In the genomic region with DNA sequence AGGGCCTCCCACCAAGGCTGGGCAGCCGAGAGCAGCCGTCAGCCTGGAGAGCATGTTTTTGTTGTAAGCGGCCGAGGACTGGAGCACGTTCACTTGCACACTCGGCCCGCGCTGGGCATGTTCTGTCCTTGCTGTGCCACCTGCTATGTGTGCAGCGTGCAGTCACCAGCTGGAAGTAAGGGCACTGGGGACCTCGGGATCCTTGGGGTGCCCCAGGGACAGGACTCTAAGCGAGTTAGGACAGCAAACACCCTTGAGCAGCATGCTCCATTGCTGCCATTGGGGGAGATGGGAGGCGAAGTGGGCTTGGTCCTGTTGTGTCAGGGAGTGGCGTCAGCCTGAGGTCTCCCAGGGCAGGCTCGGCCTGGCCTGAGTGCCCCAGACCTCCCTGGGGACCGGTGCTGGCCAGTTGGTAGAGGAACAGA, we compare ENCODE assay signal across 17 cellular contexts. TPM values are rescaled to one million over a fixed set of nuclear protein-coding genes. Genes with fewer than 3 reads are reported as not detected.
A peak's percentile ranks its signal among the peaks of the same experiment; 100 is the strongest.
DNase-seq lines count a peak whose midpoint lies in the region; ATAC-seq and TF ChIP-seq lines count a peak whose summit lies in the region.
"Had no signal": no experiment of that assay in that cellular context is flagged by ENCODE, and none has a peak within 500 bp of the region (broad histone marks: within the 10 kb centered on the region; RNA-seq: fewer than 3 reads in every experiment).

No MANE protein-coding gene starts in this region.

- H3K4me1 Mint-ChIP-seq in stimulated activated naive CD8-positive, alpha-beta T cell treated with anti-CD3 and anti-CD28 coated beads, Interleukin-15, Interleukin-2, amounts not matched to agents 100 ng/mL and 50 ng/mL, for 24 hours (ENCODE audit: low read depth), result no peaks in the 10 kb centered on the region
- peaks cover 18% of the 10 kb centered on the region for H3K4me1 Mint-ChIP-seq in activated T-helper 2 cell treated with anti-CD3 and anti-CD28 coated beads, Interferon-gamma antibody, Interleukin-2, Interleukin-4, amounts not matched to agents 10 μg/mL and 5 μg/mL and 100 μg/mL, durations not matched to agents 14 hours and 24 hours and 36 hours (ENCODE audit: low read depth)
- H3K4me1 Mint-ChIP-seq in natural killer cell, result peaks cover 37 to 41% of the 10 kb centered on the region in 2 donors

- H3K9me3 Mint-ChIP-seq in stimulated activated naive CD8-positive, alpha-beta T cell treated with anti-CD3 and anti-CD28 coated beads, Interleukin-15, Interleukin-2, amounts not matched to agents 100 ng/mL and 50 ng/mL, for 24 hours, result no peaks in the 10 kb centered on the region
- no peaks in the 10 kb centered on the region for H3K9me3 Mint-ChIP-seq in activated T-helper 2 cell treated with anti-CD3 and anti-CD28 coated beads, Interferon-gamma antibody, Interleukin-2, Interleukin-4, amounts not matched to agents 10 μg/mL and 5 μg/mL and 100 μg/mL, durations not matched to agents 14 hours and 24 hours and 36 hours
- H3K9me3 Mint-ChIP-seq in natural killer cell, result peaks cover 4 to 6% of the 10 kb centered on the region in 2 donors
- H3K9me3 Mint-ChIP-seq: activated naive CD8-positive, alpha-beta T cell treated with anti-CD3 and anti-CD28 coated beads, Interleukin-2, amount 10 ng/mL, durations not matched to agents 7 days and 5 days; T-cell had no signal

- TF ChIP-seq CTCF in natural killer cell (IDR thresholded peaks at IDR 0.05), result no peak

- ATAC-seq in stimulated activated naive CD8-positive, alpha-beta T cell treated with anti-CD3 and anti-CD28 coated beads, Interleukin-15, Interleukin-2, amounts not matched to agents 100 U/mL and 50 U/mL, for 24 hours, result no peak
- ATAC-seq in natural killer cell (no peak), GM21423 (IDR thresholded peaks at IDR 0.05; ENCODE audit: unreplicated experiment) (no peak), GM19023 (IDR thresholded peaks at IDR 0.05; ENCODE audit: unreplicated experiment) (no peak), GM21381 (IDR thresholded peaks at IDR 0.05; ENCODE audit: unreplicated experiment) (no peak)
- ATAC-seq: left ventricle myocardium superior, T-cell had no signal

- peaks cover 68% of the 10 kb centered on the region for H3K36me3 Mint-ChIP-seq in stimulated activated naive CD8-positive, alpha-beta T cell treated with anti-CD3 and anti-CD28 coated beads, Interleukin-15, Interleukin-2, amounts not matched to agents 100 ng/mL and 50 ng/mL, for 24 hours (ENCODE audit: low read depth)
- peaks cover 68% of the 10 kb centered on the region for H3K36me3 Mint-ChIP-seq in activated T-helper 2 cell treated with anti-CD3 and anti-CD28 coated beads, Interferon-gamma antibody, Interleukin-2, Interleukin-4, amounts not matched to agents 10 μg/mL and 5 μg/mL and 100 μg/mL, durations not matched to agents 14 hours and 24 hours and 36 hours (ENCODE audit: low read depth)
- H3K36me3 Mint-ChIP-seq in natural killer cell, result peaks cover 14% of the 10 kb centered on the region

- H3K27ac Mint-ChIP-seq in stimulated activated naive CD8-positive, alpha-beta T cell treated with anti-CD3 and anti-CD28 coated beads, Interleukin-15, Interleukin-2, amounts not matched to agents 100 ng/mL and 50 ng/mL, for 24 hours, result peak overlapping the region; percentile 10
- H3K27ac Mint-ChIP-seq in activated T-helper 2 cell treated with anti-CD3 and anti-CD28 coated beads, Interferon-gamma antibody, Interleukin-2, Interleukin-4, amounts not matched to agents 10 μg/mL and 5 μg/mL and 100 μg/mL, durations not matched to agents 14 hours and 24 hours and 36 hours, result peak overlapping the region; percentile 35
- H3K27ac Mint-ChIP-seq in natural killer cell, result peak overlapping the region; percentile 82 to 90

- intact Hi-C loops in activated T-helper 2 cell treated with anti-CD3 and anti-CD28 coated beads, Interferon-gamma antibody, Interleukin-2, Interleukin-4, amounts not matched to agents 10 μg/mL and 5 μg/mL and 100 μg/mL, durations not matched to agents 14 hours and 24 hours and 36 hours (cut with micrococcal nuclease), result no loop called here
- intact Hi-C loops in natural killer cell (cut with micrococcal nuclease), result no loop called here

- DNase-seq in stimulated activated naive CD8-positive, alpha-beta T cell treated with anti-CD3 and anti-CD28 coated beads, Interleukin-15, Interleukin-2, amounts not matched to agents 100 U/mL and 50 U/mL, for 24 hours, result no peak
- DNase-seq in activated T-helper 2 cell treated with anti-CD3 and anti-CD28 coated beads, Interferon-gamma antibody, Interleukin-2, Interleukin-4, amounts not matched to agents 10 μg/mL and 5 μg/mL and 100 μg/mL, durations not matched to agents 14 hours and 24 hours and 36 hours (ENCODE audit: low spot score), result no peak
- DNase-seq in natural killer cell, result no peak
- DNase-seq in NK-92 (lab: John Stamatoyannopoulos, UW; ENCODE audit: unreplicated experiment), result no peak
- DNase-seq: activated naive CD8-positive, alpha-beta T cell treated with anti-CD3 and anti-CD28 coated beads, Interleukin-2, amount 10 ng/mL, durations not matched to agents 7 days and 5 days; dorsolateral prefrontal cortex; erythroblast; KBM-7; left ventricle myocardium superior; NCI-H2029; stimulated activated CD4-positive, alpha-beta T cell treated with anti-CD3 and anti-CD28 coated beads, Interleukin-1b, Interleukin-23, amount 100 ng/mL, for 48 hours; T-cell; WERI-Rb-1 had no signal

- H3K4me3 Mint-ChIP-seq in stimulated activated naive CD8-positive, alpha-beta T cell treated with anti-CD3 and anti-CD28 coated beads, Interleukin-15, Interleukin-2, amounts not matched to agents 100 ng/mL and 50 ng/mL, for 24 hours, result no peak overlapping the region
- no peak overlapping the region for H3K4me3 Mint-ChIP-seq in activated T-helper 2 cell treated with anti-CD3 and anti-CD28 coated beads, Interferon-gamma antibody, Interleukin-2, Interleukin-4, amounts not matched to agents 10 μg/mL and 5 μg/mL and 100 μg/mL, durations not matched to agents 14 hours and 24 hours and 36 hours (ENCODE audit: low read depth)
- no peak overlapping the region for H3K4me3 Mint-ChIP-seq in natural killer cell
- H3K4me3 Mint-ChIP-seq: activated naive CD8-positive, alpha-beta T cell treated with anti-CD3 and anti-CD28 coated beads, Interleukin-2, amount 10 ng/mL, durations not matched to agents 7 days and 5 days; T-cell had no signal

- no peaks in the 10 kb centered on the region for H3K27me3 Mint-ChIP-seq in stimulated activated naive CD8-positive, alpha-beta T cell treated with anti-CD3 and anti-CD28 coated beads, Interleukin-15, Interleukin-2, amounts not matched to agents 100 ng/mL and 50 ng/mL, for 24 hours
- H3K27me3 Mint-ChIP-seq in activated T-helper 2 cell treated with anti-CD3 and anti-CD28 coated beads, Interferon-gamma antibody, Interleukin-2, Interleukin-4, amounts not matched to agents 10 μg/mL and 5 μg/mL and 100 μg/mL, durations not matched to agents 14 hours and 24 hours and 36 hours (ENCODE audit: low read depth), result no peaks in the 10 kb centered on the region
- no peaks in the 10 kb centered on the region for H3K27me3 Mint-ChIP-seq in natural killer cell (ENCODE audit: low read depth in 2 of 2)
- H3K27me3 Mint-ChIP-seq: activated naive CD8-positive, alpha-beta T cell treated with anti-CD3 and anti-CD28 coated beads, Interleukin-2, amount 10 ng/mL, durations not matched to agents 7 days and 5 days; T-cell had no signal

RNA-seq across cellular contexts. Expression of a gene that starts 18.6 kb away (rescaled TPM):
- 94.4 and 108 TPM in 2 replicates for total RNA-seq in activated T-helper 2 cell treated with anti-CD3 and anti-CD28 coated beads, Interferon-gamma antibody, Interleukin-2, Interleukin-4, amounts not matched to agents 10 μg/mL and 5 μg/mL and 100 μg/mL, durations not matched to agents 14 hours and 24 hours and 36 hours
- 100 to 1,000 TPM in 1 of 3 donors, 10 to 100 TPM in 2; 85.7 to 106 (median 86.8) TPM for total RNA-seq in natural killer cell

RNA-seq across cellular contexts. Expression of a gene that starts 24.0 kb away (rescaled TPM):
- 232 and 242 TPM in 2 replicates for total RNA-seq in activated T-helper 2 cell treated with anti-CD3 and anti-CD28 coated beads, Interferon-gamma antibody, Interleukin-2, Interleukin-4, amounts not matched to agents 10 μg/mL and 5 μg/mL and 100 μg/mL, durations not matched to agents 14 hours and 24 hours and 36 hours
- total RNA-seq in natural killer cell, result 100 to 1,000 TPM in 1 of 3 donors, 10 to 100 TPM in 2; 84.1 to 143 (median 89.0) TPM

Comparison
In these comparisons a context has a peak if more than half of its experiments do, and no peak if none do; other contexts are left out.
1. H3K27ac Mint-ChIP-seq: peak in every context shown above with its lines; median percentile 86 in natural killer cell; 35 in activated T-helper 2 cell treated with anti-CD3 and anti-CD28 coated beads, Interferon-gamma antibody, Interleukin-2, Interleukin-4, amounts not matched to agents 10 μg/mL and 5 μg/mL and 100 μg/mL, durations not matched to agents 14 hours and 24 hours and 36 hours; 10 in stimulated activated naive CD8-positive, alpha-beta T cell treated with anti-CD3 and anti-CD28 coated beads, Interleukin-15, Interleukin-2, amounts not matched to agents 100 ng/mL and 50 ng/mL, for 24 hours.